Comparison of ENCODE assay signal across 35 cellular contexts in genomic region chr5:28174691-28175090, GRCh38.
"Had no signal": no experiment of that assay in that cellular context is flagged by ENCODE, and none has a peak within 500 bp of the region (broad histone marks: within the 10 kb centered on the region; RNA-seq: fewer than 3 reads in every experiment).

No MANE protein-coding gene starts in this region.

- H3K9ac ChIP-seq: KMS-11 had no signal

- DNase-seq: Karpas-422, Kasumi-1, MG63, MM.1S, MV-4-11, NCI-H1048, NCI-H1092, NCI-H1092 treated with DMSO at 0.1 percent for 48 hours, NCI-H1105, NCI-H1105 treated with DMSO at 0.1 percent for 48 hours, NCI-H1417, NCI-H1417 treated with DMSO at 0.1 percent for 48 hours, NCI-H1436, NCI-H1436 treated with DMSO at 0.1 percent for 48 hours, NCI-H146, NCI-H1694, NCI-H1694 treated with DMSO at 0.1 percent for 48 hours, NCI-H187, NCI-H187 treated with DMSO at 0.1 percent for 48 hours, NCI-H1930, NCI-H2029, NCI-H2029 treated with DMSO at 0.1 percent for 48 hours, NCI-H2081, NCI-H2081 treated with DMSO at 0.1 percent for 48 hours, NCI-H2107, NCI-H2171, NCI-H2171 treated with DMSO at 0.1 percent for 48 hours, NCI-H2227 treated with DMSO at 0.1 percent for 48 hours, NCI-H226, NCI-H345, NCI-H446, NCI-H446 treated with DMSO at 0.1 percent for 48 hours, NCI-H510A, NCI-H510A treated with DMSO at 0.1 percent for 48 hours had no signal

- H3K4me3 ChIP-seq: MG63 had no signal

- H3K27ac ChIP-seq: KMS-11 had no signal

- H3K4me2 ChIP-seq: KMS-11 had no signal

- H3K36me3 ChIP-seq: MG63 had no signal

- H3K27me3 ChIP-seq: MG63 had no signal
